In the genomic region with DNA sequence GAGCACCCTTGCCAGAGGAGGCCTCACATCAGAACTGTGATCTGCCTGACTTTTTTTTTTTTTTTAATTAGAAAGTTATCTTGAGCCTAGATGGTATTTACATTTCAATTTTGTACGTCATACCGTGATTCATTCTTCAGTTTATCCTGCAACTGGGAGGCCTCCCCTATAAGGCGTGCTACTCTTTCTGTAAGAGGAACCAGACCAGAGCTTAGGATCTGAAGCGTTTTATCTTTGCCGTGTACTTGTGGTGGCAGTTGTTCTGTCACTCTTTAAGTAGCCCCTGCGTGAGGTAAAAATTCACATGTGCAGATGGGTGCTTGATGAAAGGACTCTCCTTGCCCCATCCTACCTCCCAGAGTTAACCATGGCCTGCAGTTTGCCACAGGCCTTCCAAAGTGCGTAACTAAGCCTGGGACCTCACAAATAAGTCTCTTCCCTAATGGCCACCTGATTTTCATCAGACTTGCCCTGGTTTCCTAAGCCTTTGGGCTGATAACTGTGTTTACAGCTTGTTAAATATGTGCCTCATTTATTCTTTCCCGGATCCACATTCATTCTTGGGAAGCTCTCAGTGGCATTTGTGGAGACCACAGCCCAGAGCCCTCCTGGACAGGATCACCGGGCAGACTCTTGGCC, we compare ENCODE assay signal across 11 cellular contexts.
A peak's percentile ranks its signal among the peaks of the same experiment; 100 is the strongest.
DNase-seq lines count a peak whose midpoint lies in the region; ATAC-seq, FAIRE-seq and TF ChIP-seq lines count a peak whose summit lies in the region.
"Had no signal": no experiment of that assay in that cellular context is flagged by ENCODE, and none has a peak within 500 bp of the region (broad histone marks: within the 10 kb centered on the region; RNA-seq: fewer than 3 reads in every experiment).

No MANE protein-coding gene starts in this region.

- H3K27me3 ChIP-seq in osteoblast (ENCODE audit: insufficient read depth, low read length) (no peaks in the 10 kb centered on the region), right cardiac atrium (ENCODE audit: control insufficient read depth, insufficient read depth) (no peaks in the 10 kb centered on the region)

- peak overlapping the region; percentile 45 for H3K4me2 ChIP-seq in osteoblast (ENCODE audit: insufficient read depth, low read length)

- H3K4me3 ChIP-seq in osteoblast (ENCODE audit: insufficient read depth, low read length): no peak overlapping the region
- H3K4me3 ChIP-seq in right cardiac atrium (ENCODE audit: low read length): no peak overlapping the region

- DNase-seq in EL: peak; percentile 93
- peak; percentile 79 for DNase-seq in RCC 7860 (ENCODE audit: low spot score)
- DNase-seq in osteoblast (ENCODE audit: insufficient read length, low spot score, missing footprints): peak; percentile 53
- DNase-seq in NK-92 treated with Interleukin-12 subunit alpha and Interleukin-12 subunit beta, amount 100 ng/mL, for 24 hours (lab: John Stamatoyannopoulos, UW): no peak
- no peak for DNase-seq in right cardiac atrium
- no peak for DNase-seq in NCI-H187 treated with DMSO at 0.1 percent for 48 hours (lab: John Stamatoyannopoulos, UW)
- DNase-seq: activated CD4-positive, CD25-positive, alpha-beta regulatory T cell; activated gamma-delta T cell had no signal

- WGBS in right cardiac atrium: 78% methylated on average over 9 of the region's 9 CpGs

- H4K20me1 ChIP-seq in osteoblast (ENCODE audit: insufficient read depth, low read length): no peaks in the 10 kb centered on the region

- H3K27ac ChIP-seq in osteoblast (ENCODE audit: low read depth, low read length) (peak overlapping the region; percentile 95), right cardiac atrium (ENCODE audit: low read length) (no peak overlapping the region)

- intact Hi-C loops in right cardiac atrium (cut with DNase I): loop anchor here in 1 of 4 donors (10.0 kb wide), 1 partner anchor 97 kb away; the partner anchor contains the start of gene MTCL1

- H3K4me1 ChIP-seq in osteoblast (ENCODE audit: insufficient read depth, low read length) (peaks cover 38% of the 10 kb centered on the region), right cardiac atrium (ENCODE audit: control insufficient read depth, insufficient read depth, low read length) (peaks cover 3% of the 10 kb centered on the region)

- H2AFZ ChIP-seq in osteoblast (ENCODE audit: low read length): no peak overlapping the region

- ATAC-seq in esophagus mucosa: peak; percentile 56
- no peak for ATAC-seq in right cardiac atrium
- no peak for ATAC-seq in HG03025 (IDR thresholded peaks at IDR 0.05; ENCODE audit: low FRiP score, unreplicated experiment)

- TF ChIP-seq CTCF in osteoblast (IDR thresholded peaks at IDR 0.05; ENCODE audit: extremely low read depth, low read depth, low read length): no peak

- peak; percentile 34 for FAIRE-seq in RCC 7860 (lab: Jason Lieb, UNC)
- FAIRE-seq: endometrium had no signal

- H3K9me3 ChIP-seq in osteoblast (ENCODE audit: low read depth, low read length) (no peaks in the 10 kb centered on the region), right cardiac atrium (ENCODE audit: control insufficient read depth, low read length) (no peaks in the 10 kb centered on the region)

- peaks cover 16% of the 10 kb centered on the region for H3K36me3 ChIP-seq in osteoblast (ENCODE audit: insufficient read depth, low read length)

- H3K79me2 ChIP-seq in osteoblast (ENCODE audit: insufficient read depth, low read length): peaks cover 2% of the 10 kb centered on the region

Comparison
In these comparisons a context has a peak if more than half of its experiments do, and no peak if none do; other contexts are left out.
1. DNase-seq: peak in EL (single experiment), RCC 7860 (single experiment) and osteoblast (single experiment); none in NK-92 treated with Interleukin-12 subunit alpha and Interleukin-12 subunit beta, amount 100 ng/mL, for 24 hours (single experiment), right cardiac atrium (0 of 3) and NCI-H187 treated with DMSO at 0.1 percent for 48 hours (single experiment).